In the genomic region with DNA sequence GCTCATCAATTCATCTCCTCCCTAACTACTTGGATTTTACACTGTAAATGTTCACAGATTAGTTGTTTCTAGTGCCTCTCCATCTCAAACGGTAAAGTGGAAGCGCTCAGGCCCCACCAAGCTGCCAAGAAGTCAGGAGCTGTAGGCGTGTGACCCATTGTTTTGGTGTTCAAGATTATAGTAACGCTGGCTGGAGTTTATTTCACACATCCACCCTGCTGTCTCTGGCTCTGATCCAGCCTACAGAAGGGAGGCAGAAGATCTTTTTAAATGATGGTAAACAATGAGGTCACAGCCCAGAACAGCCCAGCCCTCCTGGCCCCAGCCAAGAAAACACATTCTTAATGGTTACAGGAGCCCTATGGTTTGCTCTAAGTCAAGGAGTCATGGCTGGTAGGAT, we compare ENCODE assay signal across 10 cellular contexts. TPM values are rescaled to one million over a fixed set of nuclear protein-coding genes. Genes with fewer than 3 reads are reported as not detected.
DNase-seq lines count a peak whose midpoint lies in the region; ATAC-seq, FAIRE-seq and TF ChIP-seq lines count a peak whose summit lies in the region.
"Had no signal": no experiment of that assay in that cellular context is flagged by ENCODE, and none has a peak within 500 bp of the region (broad histone marks: within the 10 kb centered on the region; RNA-seq: fewer than 3 reads in every experiment).

No MANE protein-coding gene starts in this region.

- H3K4me3 Mint-ChIP-seq in HFFc6 (no peak overlapping the region; the same call in 1 of the 2 replicates), brain (peak overlapping the region in 2 of 5 experiments; percentile 12 to 44)
- H3K4me3 Mint-ChIP-seq: T-cell had no signal

- peaks cover 37% of the 10 kb centered on the region for H3K4me1 Mint-ChIP-seq in HFFc6 (ENCODE audit: low read depth)
- H3K4me1 Mint-ChIP-seq in brain: peaks cover 30% of the 10 kb centered on the region

- FAIRE-seq in D721Med (lab: Jason Lieb, UNC): no peak

- DNase-seq in HFFc6: peak; percentile 25
- peak; percentile 99 for DNase-seq in iris pigment epithelial cell (ENCODE audit: low read depth)
- peak; percentile 77 for DNase-seq in stromal cell of bone marrow (ENCODE audit: low read depth)
- no peak for DNase-seq in D721Med (ENCODE audit: insufficient read length, low spot score)
- DNase-seq: trophoblast cell had no signal

- ATAC-seq in HG02885 (IDR thresholded peaks at IDR 0.05; ENCODE audit: poor library complexity, unreplicated experiment): no peak
- ATAC-seq in GM21825 (IDR thresholded peaks at IDR 0.05; ENCODE audit: unreplicated experiment): no peak
- no peak for ATAC-seq in GM21390 (IDR thresholded peaks at IDR 0.05; ENCODE audit: unreplicated experiment)
- ATAC-seq: T-cell had no signal

- H3K27me3 Mint-ChIP-seq in HFFc6 (ENCODE audit: insufficient read depth) (no peaks in the 10 kb centered on the region; the same call in none of the 2 replicates), brain (peaks cover 14% of the 10 kb centered on the region)

- peaks cover 32% of the 10 kb centered on the region for H3K36me3 Mint-ChIP-seq in HFFc6 (ENCODE audit: low read depth)
- H3K36me3 Mint-ChIP-seq in brain: peaks cover under 1% of the 10 kb centered on the region
- H3K36me3 Mint-ChIP-seq: T-cell had no signal

- H3K27ac Mint-ChIP-seq in HFFc6: no peak overlapping the region
- peak overlapping the region in 4 of 5 experiments; percentile 51 to 91 (median 75) for H3K27ac Mint-ChIP-seq in brain
- H3K27ac Mint-ChIP-seq: T-cell had no signal

- H3K9me3 Mint-ChIP-seq in HFFc6 (peaks cover 12% of the 10 kb centered on the region), brain (peaks cover 7 to 57% (median 37%) of the 10 kb centered on the region in 5 experiments)

- TF ChIP-seq CTCF in HFFc6 (IDR thresholded peaks at IDR 0.05) (no peak), brain (conservative IDR thresholded peaks at IDR 0.05) (no peak), D721Med (IDR thresholded peaks at IDR 0.05; ENCODE audit: insufficient read depth, missing control alignments) (no peak)

RNA-seq across cellular contexts. Expression of a gene that starts 25.7 kb away (rescaled TPM):
- total RNA-seq in HFFc6 (2021; fragmentation: NEBNext Ultra II Directional; extraction: Animal tissue kit (Norgen Biotek cat#: 25700)): 1 to 10 TPM; 5.5 to 7.2 (median 6.4) TPM
- 23.6 TPM for polyA plus RNA-seq in brain (ENCODE audit: insufficient read depth, low read depth, low replicate concordance)
